1 cellular context compared by ENCODE assay signal in genomic region chr5:76363385-76364261, GRCh38.
TF ChIP-seq lines count a peak whose summit lies in the region.

No MANE protein-coding gene starts in this region.

TF ChIP-seq in K562, 482 proteins besides CTCF, POLR2A, EP300 and RAD21 (continued from another document and continues in another):
- peak in 1 of 2 experiments; percentile 63; a peak in 1 of 4 replicates for TF ChIP-seq HDAC1 (IDR thresholded peaks at IDR 0.05)
- no peak for TF ChIP-seq NR2F6 (CRISPR knock-in tag; IDR thresholded peaks at IDR 0.05)
- TF ChIP-seq NR3C1 (CRISPR knock-in tag; IDR thresholded peaks at IDR 0.05): no peak
- TF ChIP-seq, protein P1, sequence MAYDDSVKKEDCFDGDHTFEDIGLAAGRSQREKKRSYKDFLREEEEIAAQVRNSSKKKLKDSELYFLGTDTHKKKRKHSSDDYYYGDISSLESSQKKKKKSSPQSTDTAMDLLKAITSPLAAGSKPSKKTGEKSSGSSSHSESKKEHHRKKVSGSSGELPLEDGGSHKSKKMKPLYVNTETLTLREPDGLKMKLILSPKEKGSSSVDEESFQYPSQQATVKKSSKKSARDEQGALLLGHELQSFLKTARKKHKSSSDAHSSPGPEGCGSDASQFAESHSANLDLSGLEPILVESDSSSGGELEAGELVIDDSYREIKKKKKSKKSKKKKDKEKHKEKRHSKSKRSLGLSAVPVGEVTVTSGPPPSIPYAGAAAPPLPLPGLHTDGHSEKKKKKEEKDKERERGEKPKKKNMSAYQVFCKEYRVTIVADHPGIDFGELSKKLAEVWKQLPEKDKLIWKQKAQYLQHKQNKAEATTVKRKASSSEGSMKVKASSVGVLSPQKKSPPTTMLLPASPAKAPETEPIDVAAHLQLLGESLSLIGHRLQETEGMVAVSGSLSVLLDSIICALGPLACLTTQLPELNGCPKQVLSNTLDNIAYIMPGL (CRISPR knock-in tag; IDR thresholded peaks at IDR 0.05): no peak
- TF ChIP-seq BRCA1 (IDR thresholded peaks at IDR 0.05): no peak
- TF ChIP-seq BRCA1 (CRISPR knock-in tag; IDR thresholded peaks at IDR 0.05): no peak
- TF ChIP-seq, protein P2, sequence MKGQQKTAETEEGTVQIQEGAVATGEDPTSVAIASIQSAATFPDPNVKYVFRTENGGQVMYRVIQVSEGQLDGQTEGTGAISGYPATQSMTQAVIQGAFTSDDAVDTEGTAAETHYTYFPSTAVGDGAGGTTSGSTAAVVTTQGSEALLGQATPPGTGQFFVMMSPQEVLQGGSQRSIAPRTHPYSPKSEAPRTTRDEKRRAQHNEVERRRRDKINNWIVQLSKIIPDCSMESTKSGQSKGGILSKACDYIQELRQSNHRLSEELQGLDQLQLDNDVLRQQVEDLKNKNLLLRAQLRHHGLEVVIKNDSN (CRISPR knock-in tag; IDR thresholded peaks at IDR 0.05): peak; percentile 62
- no peak for TF ChIP-seq THRAP3 (IDR thresholded peaks at IDR 0.05; ENCODE audit: borderline replicate concordance)
- no peak for TF ChIP-seq NCOA6 (IDR thresholded peaks at IDR 0.05)
- TF ChIP-seq, protein P3, sequence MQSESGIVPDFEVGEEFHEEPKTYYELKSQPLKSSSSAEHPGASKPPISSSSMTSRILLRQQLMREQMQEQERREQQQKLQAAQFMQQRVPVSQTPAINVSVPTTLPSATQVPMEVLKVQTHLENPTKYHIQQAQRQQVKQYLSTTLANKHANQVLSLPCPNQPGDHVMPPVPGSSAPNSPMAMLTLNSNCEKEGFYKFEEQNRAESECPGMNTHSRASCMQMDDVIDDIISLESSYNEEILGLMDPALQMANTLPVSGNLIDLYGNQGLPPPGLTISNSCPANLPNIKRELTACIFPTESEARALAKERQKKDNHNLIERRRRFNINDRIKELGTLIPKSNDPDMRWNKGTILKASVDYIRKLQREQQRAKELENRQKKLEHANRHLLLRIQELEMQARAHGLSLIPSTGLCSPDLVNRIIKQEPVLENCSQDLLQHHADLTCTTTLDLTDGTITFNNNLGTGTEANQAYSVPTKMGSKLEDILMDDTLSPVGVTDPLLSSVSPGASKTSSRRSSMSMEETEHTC (IDR thresholded peaks at IDR 0.05): peak; percentile 53; the same call in 1 of the 2 replicates
- TF ChIP-seq MAZ (CRISPR knock-in tag; conservative IDR thresholded peaks at IDR 0.05 in 1 of 2, IDR thresholded peaks at IDR 0.05 in 1 of 2): peak in 1 of 2 experiments; percentile 70; a peak in 2 of 4 replicates
- no peak for TF ChIP-seq KHSRP (IDR thresholded peaks at IDR 0.05)
- TF ChIP-seq ZNF740 (CRISPR knock-in tag; IDR thresholded peaks at IDR 0.05): peak; percentile 97
- TF ChIP-seq ZNF740 (tag; IDR thresholded peaks at IDR 0.05): peak in 1 of 2 experiments; percentile 91; a peak in 2 of 4 replicates
- peak in 1 of 2 experiments; percentile 61; a peak in 2 of 4 replicates for TF ChIP-seq RCOR1 (IDR thresholded peaks at IDR 0.05; ENCODE audit: borderline replicate concordance in 1 of 2, low read depth in 2 of 2, low read length in 2 of 2)
- no peak for TF ChIP-seq RBM25 (IDR thresholded peaks at IDR 0.05; ENCODE audit: low read depth, low read length, severe bottlenecking)
- TF ChIP-seq FOXA3 (CRISPR knock-in tag; conservative IDR thresholded peaks at IDR 0.05 in 1 of 2, IDR thresholded peaks at IDR 0.05 in 1 of 2): no peak
- no peak for TF ChIP-seq HNRNPH1 (optimal IDR thresholded peaks at IDR 0.05; ENCODE audit: low read depth, low read length)
- peak; percentile 26; the same call in 1 of the 2 replicates for TF ChIP-seq ESRRA (IDR thresholded peaks at IDR 0.05; ENCODE audit: borderline replicate concordance, low read depth)
- TF ChIP-seq, protein P4, sequence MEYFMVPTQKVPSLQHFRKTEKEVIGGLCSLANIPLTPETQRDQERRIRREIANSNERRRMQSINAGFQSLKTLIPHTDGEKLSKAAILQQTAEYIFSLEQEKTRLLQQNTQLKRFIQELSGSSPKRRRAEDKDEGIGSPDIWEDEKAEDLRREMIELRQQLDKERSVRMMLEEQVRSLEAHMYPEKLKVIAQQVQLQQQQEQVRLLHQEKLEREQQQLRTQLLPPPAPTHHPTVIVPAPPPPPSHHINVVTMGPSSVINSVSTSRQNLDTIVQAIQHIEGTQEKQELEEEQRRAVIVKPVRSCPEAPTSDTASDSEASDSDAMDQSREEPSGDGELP (CRISPR knock-in tag; IDR thresholded peaks at IDR 0.05; ENCODE audit: borderline replicate concordance): peak; percentile 57; the same call in 1 of the 2 replicates
- TF ChIP-seq BCOR (IDR thresholded peaks at IDR 0.05): peak; percentile 66
- peak; percentile 65 for TF ChIP-seq MGA (IDR thresholded peaks at IDR 0.05)
- no peak for TF ChIP-seq SMARCB1 (IDR thresholded peaks at IDR 0.05; ENCODE audit: insufficient read length, low read depth)
- TF ChIP-seq GATAD2B (IDR thresholded peaks at IDR 0.05; ENCODE audit: borderline replicate concordance): peak; percentile 63; the same call in 1 of the 2 replicates
- no peak for TF ChIP-seq ZNF449 (CRISPR knock-in tag; IDR thresholded peaks at IDR 0.05)
- peak; percentile 76 for TF ChIP-seq MEIS2 (IDR thresholded peaks at IDR 0.05; ENCODE audit: partially characterized antibody)
- peak; percentile 60; the same call in 1 of the 2 replicates for TF ChIP-seq FOSL1 (tag; conservative IDR thresholded peaks at IDR 0.05)
- no peak for TF ChIP-seq GTF2B (IDR thresholded peaks at IDR 0.05; ENCODE audit: extremely low read depth, insufficient read length)
- TF ChIP-seq TAF1 (IDR thresholded peaks at IDR 0.05; ENCODE audit: control insufficient read depth, extremely low read depth, insufficient read depth, low read length, severe bottlenecking): peak; percentile 25
- peak; percentile 87 for TF ChIP-seq ZNF592 (IDR thresholded peaks at IDR 0.05)
